ENCODE assay signal across 8 cellular contexts in the genomic region with DNA sequence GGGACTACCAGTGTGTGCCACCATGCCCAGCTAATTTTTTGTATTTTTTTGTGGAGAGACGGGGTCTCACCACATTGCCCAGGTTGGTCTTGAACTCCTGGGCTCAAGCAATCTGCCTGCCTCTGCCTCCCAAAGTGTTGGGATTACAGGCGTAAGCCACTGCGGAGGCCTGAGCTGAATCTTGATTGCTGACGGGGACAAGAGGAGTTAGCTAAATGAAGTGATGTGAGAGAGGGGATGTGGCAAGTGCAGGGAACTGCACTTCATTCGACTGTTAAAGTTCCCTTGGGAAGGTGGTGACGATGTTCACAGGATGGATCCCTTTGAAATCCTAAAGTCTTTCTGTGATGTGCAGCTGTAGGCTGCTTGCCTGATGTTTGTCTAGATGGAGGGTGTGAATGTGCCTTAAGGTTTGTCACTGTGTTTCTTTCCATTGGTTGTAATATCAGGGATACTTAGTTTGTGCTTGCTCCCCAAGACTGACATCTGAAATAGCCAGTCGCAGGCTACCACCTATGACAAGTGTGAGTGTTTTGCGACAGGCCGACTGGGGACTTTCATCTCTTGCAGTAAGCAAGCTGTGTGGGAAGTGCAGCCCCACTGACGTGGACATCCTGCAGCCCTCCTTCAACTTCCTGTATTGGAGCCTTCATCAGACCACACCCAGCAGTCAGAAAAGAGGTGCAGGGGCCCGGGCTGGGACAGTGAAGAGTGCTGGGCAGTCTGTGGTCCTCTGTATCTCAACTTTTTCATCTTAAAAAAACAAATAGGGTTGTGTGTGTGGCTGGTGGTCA. TPM values are rescaled to one million over a fixed set of nuclear protein-coding genes. Genes with fewer than 3 reads are reported as not detected.
DNase-seq lines count a peak whose midpoint lies in the region; ATAC-seq and TF ChIP-seq lines count a peak whose summit lies in the region.

No MANE protein-coding gene starts in this region.

- H3K27me3 Mint-ChIP-seq in CD14-positive monocyte (ENCODE audit: low read depth in 3 of 3) (no peaks in the 10 kb centered on the region), progenitor cell of endocrine pancreas (peaks cover 21% of the 10 kb centered on the region)
- no peaks in the 10 kb centered on the region for H3K27me3 Mint-ChIP-seq in activated CD4-positive, alpha-beta T cell treated with anti-CD3 and anti-CD28 coated beads, Interleukin-2, amount 10 ng/mL, durations not matched to agents 7 days and 5 days

- H3K4me1 ChIP-seq in IMR-90 (ENCODE audit: control insufficient read depth, insufficient read depth, low read length) = no peaks in the 10 kb centered on the region

- no peak overlapping the region for H2AK5ac ChIP-seq in IMR-90 (ENCODE audit: low read depth, low read length)

- intact Hi-C loops in CD14-positive monocyte (cut with micrococcal nuclease) = loop anchor here in 1 of 2 donors (2.0 to 5.0 kb wide), 3 partner anchors 20 to 52 kb away; partner anchors contain the start of genes CCDC134 and SREBF2
- intact Hi-C loops in IMR-90 (cut with micrococcal nuclease) = no loop called here
- intact Hi-C loops in posterior vena cava (cut with DNase I) = no loop called here

- peak overlapping the region; percentile 33; the same call in 1 of the 2 replicates for H3K4ac ChIP-seq in IMR-90 (ENCODE audit: low read depth, low read length)

- H4K5ac ChIP-seq in IMR-90 (ENCODE audit: low read depth, low read length) = peak overlapping the region; percentile 41; the same call in 1 of the 2 replicates

- BruUV-seq in IMR-90 (replicated peaks; lab: Mats Ljungman, UMichigan) = no TSS peak

- H2BK20ac ChIP-seq in IMR-90 (ENCODE audit: low read depth, low read length) = no peak overlapping the region

- POLR2A ChIA-PET in IMR-90 (lab: Charles Lee; ENCODE audit: unreplicated experiment) = interaction anchor here (1.0 kb wide), 1 partner anchor 20 kb away, joined by 3 read pairs; the partner anchor contains the start of gene CCDC134
- POLR2A ChIA-PET in activated CD4-positive, alpha-beta T cell treated with anti-CD3 and anti-CD28 coated beads, Interleukin-2, amount 10 ng/mL, durations not matched to agents 7 days and 5 days (lab: Charles Lee) = interaction anchor here (0.6 to 4.1 kb wide), 3 partner anchors 20 to 82 kb away, joined by 3 to 39 read pairs (median 6); partner anchors contain the start of genes CCDC134 and MEI1

- no peak for TF ChIP-seq RAD21 in IMR-90 (IDR thresholded peaks at IDR 0.05; ENCODE audit: low read length)

- peak overlapping the region; percentile 77 to 89 for H4K8ac ChIP-seq in IMR-90 (ENCODE audit: low read depth in 2 of 2, low read length in 2 of 2)

- 0 out of 2 replicates have a peak overlapping the region, but pooled peaks have one; percentile 45 for H3K14ac ChIP-seq in IMR-90 (replicated peaks; ENCODE audit: low read depth, low read length)

- CTCF ChIA-PET in IMR-90 (lab: Yijun Ruan, JAX) = no interaction called here
- CTCF ChIA-PET in activated CD4-positive, alpha-beta T cell treated with anti-CD3 and anti-CD28 coated beads, Interleukin-2, amount 10 ng/mL, durations not matched to agents 7 days and 5 days (lab: Charles Lee) = interaction anchor here (0.9 to 6.1 kb wide), 13 partner anchors 8 to 378 kb away, joined by 3 to 38 read pairs (median 6); partner anchors contain the start of gene CCDC134

- H3K4me3 ChIP-seq in IMR-90 (ENCODE audit: insufficient read depth, low read depth, low read length) = no peak overlapping the region
- H3K4me3 ChIP-seq in epithelial cell of esophagus (ENCODE audit: low read length) = no peak overlapping the region

- 50% methylated on average over 2 of the region's 11 CpGs; no CpG with 5 or more reads in 1 of the 2 experiments for WGBS in IMR-90 (ENCODE audit: extremely low coverage in 2 of 2, insufficient read length in 1 of 2), 2 experiments

- in situ Hi-C loops in IMR-90 (cut with MboI; ENCODE audit: low sequenced_read_pairs) = no loop called here
- in situ Hi-C loops in G401 (cut with HindIII; ENCODE audit: low sequenced_read_pairs) = no loop called here

- H3K4me3 Mint-ChIP-seq in CD14-positive monocyte (peak overlapping the region; percentile 73 to 83), progenitor cell of endocrine pancreas (ENCODE audit: low read depth) (no peak overlapping the region)
- peak overlapping the region; percentile 78 for H3K4me3 Mint-ChIP-seq in activated CD4-positive, alpha-beta T cell treated with anti-CD3 and anti-CD28 coated beads, Interleukin-2, amount 10 ng/mL, durations not matched to agents 7 days and 5 days

- no peak overlapping the region; the same call in 1 of the 2 replicates for H3K18ac ChIP-seq in IMR-90 (ENCODE audit: low read depth, low read length)

- H2BK120ac ChIP-seq in IMR-90 (ENCODE audit: low read depth, low read length) = no peak overlapping the region

- no peaks in the 10 kb centered on the region for H4K20me1 ChIP-seq in IMR-90 (ENCODE audit: insufficient read depth, low read length)

- peak; percentile 98 for DNase-seq in CD14-positive monocyte (ENCODE audit: low spot score)
- peak; percentile 63 for DNase-seq in IMR-90
- DNase-seq in activated CD4-positive, alpha-beta T cell treated with anti-CD3 and anti-CD28 coated beads, Interleukin-2, amount 10 ng/mL, durations not matched to agents 7 days and 5 days = peak; percentile 97
- DNase-seq in epithelial cell of esophagus (ENCODE audit: low read depth) = peak; percentile 33
- DNase-seq in posterior vena cava (ENCODE audit: low spot score) = peak; percentile 91
- DNase-seq in G401 (ENCODE audit: low spot score) = no peak
- DNase-seq in progenitor cell of endocrine pancreas (ENCODE audit: low spot score, unreplicated experiment) = no peak

- peaks cover 8 to 15% of the 10 kb centered on the region in 2 donors for H3K36me3 Mint-ChIP-seq in CD14-positive monocyte
- peaks cover 9% of the 10 kb centered on the region for H3K36me3 Mint-ChIP-seq in activated CD4-positive, alpha-beta T cell treated with anti-CD3 and anti-CD28 coated beads, Interleukin-2, amount 10 ng/mL, durations not matched to agents 7 days and 5 days (ENCODE audit: low read depth)
- H3K36me3 Mint-ChIP-seq in progenitor cell of endocrine pancreas (ENCODE audit: insufficient read depth) = no peaks in the 10 kb centered on the region

- TF ChIP-seq CTCF in CD14-positive monocyte (IDR thresholded peaks at IDR 0.05) (no peak), IMR-90 (conservative IDR thresholded peaks at IDR 0.05; ENCODE audit: low read depth, low read length) (no peak), epithelial cell of esophagus (IDR thresholded peaks at IDR 0.05; ENCODE audit: insufficient read depth, low read depth, low read length, missing control alignments) (no peak), progenitor cell of endocrine pancreas (IDR thresholded peaks at IDR 0.05; ENCODE audit: unreplicated experiment) (no peak)

- H3K27me3 ChIP-seq in IMR-90 (ENCODE audit: control insufficient read depth, insufficient read depth, low read length) = no peaks in the 10 kb centered on the region; the same call in 1 of the 2 replicates

- H3K9me3 Mint-ChIP-seq in CD14-positive monocyte (peaks cover 0 to 5% (median 2%) of the 10 kb centered on the region in 7 donors), progenitor cell of endocrine pancreas (ENCODE audit: low read depth) (no peaks in the 10 kb centered on the region)
- H3K9me3 Mint-ChIP-seq in activated CD4-positive, alpha-beta T cell treated with anti-CD3 and anti-CD28 coated beads, Interleukin-2, amount 10 ng/mL, durations not matched to agents 7 days and 5 days = no peaks in the 10 kb centered on the region

- H2BK15ac ChIP-seq in IMR-90 (ENCODE audit: low read depth, low read length) = no peak overlapping the region

- H2BK5ac ChIP-seq in IMR-90 (ENCODE audit: low read depth, low read length, poor library complexity, severe bottlenecking) = no peak overlapping the region

- peak; percentile 71 for ATAC-seq in GM21360 (IDR thresholded peaks at IDR 0.05; ENCODE audit: unreplicated experiment)
- peak; percentile 35 for ATAC-seq in IMR-90 (ENCODE audit: low read depth)

- peak overlapping the region; percentile 85 for H2AFZ ChIP-seq in IMR-90 (replicated peaks; ENCODE audit: low read length, poor library complexity)

- H3K27ac ChIP-seq in IMR-90 (ENCODE audit: insufficient read depth, low read length) = no peak overlapping the region

- H3K23ac ChIP-seq in IMR-90 (ENCODE audit: low read depth, low read length) = no peak overlapping the region

- no peak overlapping the region for H3K4me2 ChIP-seq in IMR-90 (ENCODE audit: low read depth, low read length)

- H3K56ac ChIP-seq in IMR-90 (ENCODE audit: extremely low read depth, insufficient read depth, low read length) = no peak overlapping the region

- H3K9me3 ChIP-seq in IMR-90 (ENCODE audit: control insufficient read depth, insufficient read depth, low read length) = no peaks in the 10 kb centered on the region

- H3K27ac Mint-ChIP-seq in CD14-positive monocyte (peak overlapping the region; percentile 96 to 99 (median 98)), progenitor cell of endocrine pancreas (no peak overlapping the region)
- peak overlapping the region; percentile 97 for H3K27ac Mint-ChIP-seq in activated CD4-positive, alpha-beta T cell treated with anti-CD3 and anti-CD28 coated beads, Interleukin-2, amount 10 ng/mL, durations not matched to agents 7 days and 5 days

- peaks cover 58% of the 10 kb centered on the region for H3K4me1 Mint-ChIP-seq in CD14-positive monocyte
- peaks cover 46% of the 10 kb centered on the region for H3K4me1 Mint-ChIP-seq in activated CD4-positive, alpha-beta T cell treated with anti-CD3 and anti-CD28 coated beads, Interleukin-2, amount 10 ng/mL, durations not matched to agents 7 days and 5 days
- H3K4me1 Mint-ChIP-seq in progenitor cell of endocrine pancreas (ENCODE audit: low read depth) = no peaks in the 10 kb centered on the region

- no peak for TF ChIP-seq POLR2A in IMR-90 (IDR thresholded peaks at IDR 0.05; ENCODE audit: low read depth, low read length)

- H2AK9ac ChIP-seq in IMR-90 (replicated peaks; ENCODE audit: low read depth, low read length, poor library complexity) = no peak overlapping the region

- peak overlapping the region; percentile 33; the same call in 1 of the 2 replicates for H4K91ac ChIP-seq in IMR-90 (ENCODE audit: insufficient read depth, low read depth, low read length)

- no peaks in the 10 kb centered on the region for H3K79me1 ChIP-seq in IMR-90 (ENCODE audit: low read depth in 1 of 2, low read length in 2 of 2)

- dilution Hi-C loops in IMR-90 (cut with HindIII; ENCODE audit: low sequenced_read_pairs, unreplicated experiment) = no loop called here

- H3K36me3 ChIP-seq in IMR-90 (ENCODE audit: control insufficient read depth, insufficient read depth, low read length) = no peaks in the 10 kb centered on the region

- no peak overlapping the region for H3K9ac ChIP-seq in IMR-90 (ENCODE audit: low read depth, low read length)

- no peaks in the 10 kb centered on the region for H3K9me1 ChIP-seq in IMR-90 (ENCODE audit: insufficient read depth, low read length)

RNA-seq across cellular contexts. Expression of gene CCDC134, which starts 19.6 kb away (rescaled TPM):
- 1 to 10 TPM; 2.1 to 2.4 TPM for polyA plus RNA-seq in CD14-positive monocyte
- total RNA-seq in IMR-90 (2012; rRNA removed) = 6.1 and 7.0 TPM in 2 replicates
- 5.1 and 7.5 TPM in 2 replicates for polyA plus RNA-seq in IMR-90 (2012; rRNA removed)
- polyA plus RNA-seq in IMR-90 (2012; cell fraction: cytosol; rRNA removed) = 3.3 and 5.2 TPM in 2 replicates
- 2.0 and 2.3 TPM in 2 replicates for polyA plus RNA-seq in IMR-90 (2012; cell fraction: nucleus; rRNA removed; ENCODE audit: low replicate concordance)
- total RNA-seq in activated CD4-positive, alpha-beta T cell treated with anti-CD3 and anti-CD28 coated beads, Interleukin-2, amount 10 ng/mL, durations not matched to agents 7 days and 5 days = 10 to 100 TPM; 21.0 to 21.6 TPM
- 1 to 10 TPM; 5.1 to 5.7 TPM for total RNA-seq in posterior vena cava
- total RNA-seq in G401 (2014; rRNA removed; shearing (Covaris generic)) = 10.0 and 10.8 TPM in 2 replicates
- total RNA-seq in progenitor cell of endocrine pancreas = 23.3 and 24.2 TPM in 2 replicates

RNA-seq across cellular contexts. Expression of gene SREBF2, which starts 52.0 kb away (rescaled TPM):
- polyA plus RNA-seq in CD14-positive monocyte = 10 to 100 TPM; 22.2 to 25.1 TPM
- total RNA-seq in IMR-90 (2012; rRNA removed) = 8.1 and 9.2 TPM in 2 replicates
- 47.4 and 50.1 TPM in 2 replicates for polyA plus RNA-seq in IMR-90 (2012; rRNA removed)
- polyA plus RNA-seq in IMR-90 (2012; cell fraction: cytosol; rRNA removed) = 40.1 and 52.1 TPM in 2 replicates
- polyA plus RNA-seq in IMR-90 (2012; cell fraction: nucleus; rRNA removed; ENCODE audit: low replicate concordance) = 62.2 and 101 TPM in 2 replicates
- 10 to 100 TPM; 92.4 to 95.7 TPM for total RNA-seq in activated CD4-positive, alpha-beta T cell treated with anti-CD3 and anti-CD28 coated beads, Interleukin-2, amount 10 ng/mL, durations not matched to agents 7 days and 5 days
- 10 to 100 TPM; 48.3 to 52.0 TPM for total RNA-seq in posterior vena cava
- total RNA-seq in G401 (2014; rRNA removed; shearing (Covaris generic)) = 31.1 and 37.4 TPM in 2 replicates
- 154 and 156 TPM in 2 replicates for total RNA-seq in progenitor cell of endocrine pancreas

Comparison
In these comparisons a context has a peak if more than half of its experiments do, and no peak if none do; other contexts are left out.
1. DNase-seq: peak in CD14-positive monocyte (single experiment), IMR-90 (single experiment), activated CD4-positive, alpha-beta T cell treated with anti-CD3 and anti-CD28 coated beads, Interleukin-2, amount 10 ng/mL, durations not matched to agents 7 days and 5 days (single experiment), epithelial cell of esophagus (single experiment) and posterior vena cava (single experiment); none in G401 (single experiment) and progenitor cell of endocrine pancreas (single experiment).